10 cellular contexts compared by ENCODE assay signal in genomic region chr10:29621161-29621560, GRCh38. TPM values are rescaled to one million over a fixed set of nuclear protein-coding genes. Genes with fewer than 3 reads are reported as not detected.
DNase-seq lines count a peak whose midpoint lies in the region; ATAC-seq, FAIRE-seq and TF ChIP-seq lines count a peak whose summit lies in the region.
"Had no signal": no experiment of that assay in that cellular context is flagged by ENCODE, and none has a peak within 500 bp of the region (broad histone marks: within the 10 kb centered on the region; RNA-seq: fewer than 3 reads in every experiment).

No MANE protein-coding gene starts in this region.

- H3K9me3 Mint-ChIP-seq in stimulated activated memory B cell treated with anti-CD40 and anti-IgM and Interleukin-4, amounts not matched to agents 10 μg/mL and 1 μg/mL and 100 μg/mL, for 72 hours, result no peaks in the 10 kb centered on the region

- no peak overlapping the region for H3K27ac ChIP-seq in IMR-90 (ENCODE audit: insufficient read depth, low read length)
- no peak overlapping the region for H3K27ac ChIP-seq in suprapubic skin

- H2AK5ac ChIP-seq in IMR-90 (ENCODE audit: low read depth, low read length), result peak overlapping the region; percentile 32; the same call in 1 of the 2 replicates

- no peak for ATAC-seq in IMR-90 (ENCODE audit: low read depth)
- ATAC-seq in stimulated activated memory B cell treated with anti-CD40 and anti-IgM and Interleukin-4, amounts not matched to agents 10 μg/mL and 1 μg/mL and 100 μg/mL, for 72 hours, result no peak
- ATAC-seq in HG03354 (IDR thresholded peaks at IDR 0.05; ENCODE audit: poor library complexity, severe bottlenecking, unreplicated experiment), result no peak
- ATAC-seq in GM18505 (IDR thresholded peaks at IDR 0.05; ENCODE audit: unreplicated experiment), result no peak

- H3K27me3 ChIP-seq in IMR-90 (ENCODE audit: control insufficient read depth, insufficient read depth, low read length) (no peaks in the 10 kb centered on the region), bronchial epithelial cell (ENCODE audit: control insufficient read depth, insufficient read depth, low read length) (no peaks in the 10 kb centered on the region), suprapubic skin (no peaks in the 10 kb centered on the region)

- no peak overlapping the region for H3K27ac Mint-ChIP-seq in stimulated activated memory B cell treated with anti-CD40 and anti-IgM and Interleukin-4, amounts not matched to agents 10 μg/mL and 1 μg/mL and 100 μg/mL, for 72 hours

- CTCF ChIA-PET in IMR-90 (lab: Yijun Ruan, JAX), result no interaction called here

- intact Hi-C loops in IMR-90 (cut with micrococcal nuclease), result no loop called here

- peaks cover 32 to 69% of the 10 kb centered on the region in 2 experiments for H3K79me1 ChIP-seq in IMR-90 (ENCODE audit: low read depth in 1 of 2, low read length in 2 of 2)

- peak; percentile 57 for TF ChIP-seq EP300 in suprapubic skin (IDR thresholded peaks at IDR 0.05)

- no peak overlapping the region for H2BK120ac ChIP-seq in IMR-90 (ENCODE audit: low read depth, low read length)

- no peak overlapping the region for H4K91ac ChIP-seq in IMR-90 (ENCODE audit: insufficient read depth, low read depth, low read length)

- H2AFZ ChIP-seq in IMR-90 (replicated peaks; ENCODE audit: low read length, poor library complexity), result no peak overlapping the region

- no peak for TF ChIP-seq CTCF in IMR-90 (conservative IDR thresholded peaks at IDR 0.05; ENCODE audit: low read depth, low read length)
- no peak for TF ChIP-seq CTCF in bronchial epithelial cell (IDR thresholded peaks at IDR 0.05; ENCODE audit: insufficient read depth, low read length, severe bottlenecking)
- TF ChIP-seq CTCF in suprapubic skin (IDR thresholded peaks at IDR 0.05), result no peak
- no peak for TF ChIP-seq CTCF in GM13976 (IDR thresholded peaks at IDR 0.05; ENCODE audit: borderline replicate concordance, control extremely low read depth, extremely low read depth, insufficient read depth, missing control alignments)

- no peak for FAIRE-seq in bronchial epithelial cell (lab: Jason Lieb, UNC)
- FAIRE-seq: colon had no signal

- no peak overlapping the region for H3K56ac ChIP-seq in IMR-90 (ENCODE audit: extremely low read depth, insufficient read depth, low read length)

- DNase-seq in IMR-90 (peak; percentile 19), bronchial epithelial cell (ENCODE audit: low read depth) (peak; percentile 56), iris pigment epithelial cell (ENCODE audit: low read depth) (peak; percentile 94), suprapubic skin (ENCODE audit: low spot score in 2 of 2) (peak; percentile 80 to 81), GM13976 (ENCODE audit: low spot score) (no peak)
- DNase-seq: activated CD4-positive, alpha-beta T cell treated with anti-CD3 and anti-CD28 coated beads, Interleukin-2, amount 50 U/mL, for 48 hours had no signal

- H3K4me3 Mint-ChIP-seq in stimulated activated memory B cell treated with anti-CD40 and anti-IgM and Interleukin-4, amounts not matched to agents 10 μg/mL and 1 μg/mL and 100 μg/mL, for 72 hours, result no peak overlapping the region

- no peak for TF ChIP-seq POLR2A in IMR-90 (IDR thresholded peaks at IDR 0.05; ENCODE audit: low read depth, low read length)
- no peak for TF ChIP-seq POLR2A in suprapubic skin (IDR thresholded peaks at IDR 0.05)
- no peak for TF ChIP-seq POLR2A in GM18505 (IDR thresholded peaks at IDR 0.05; ENCODE audit: borderline replicate concordance, extremely low read depth, insufficient read depth, insufficient read length)

- H3K23ac ChIP-seq in IMR-90 (ENCODE audit: low read depth, low read length), result no peak overlapping the region

- H3K18ac ChIP-seq in IMR-90 (ENCODE audit: low read depth, low read length), result no peak overlapping the region

- no peak overlapping the region for H3K4ac ChIP-seq in IMR-90 (ENCODE audit: low read depth, low read length)

- no peak overlapping the region for H2BK5ac ChIP-seq in IMR-90 (ENCODE audit: low read depth, low read length, poor library complexity, severe bottlenecking)

- peaks cover 12% of the 10 kb centered on the region for H3K4me1 ChIP-seq in IMR-90 (ENCODE audit: control insufficient read depth, insufficient read depth, low read length)
- peaks cover 42% of the 10 kb centered on the region for H3K4me1 ChIP-seq in suprapubic skin

- no peak overlapping the region for H2BK20ac ChIP-seq in IMR-90 (ENCODE audit: low read depth, low read length)

- H3K9ac ChIP-seq in IMR-90 (ENCODE audit: low read depth, low read length), result no peak overlapping the region

- in situ Hi-C loops in IMR-90 (cut with MboI; ENCODE audit: low sequenced_read_pairs) (no loop called here), GM13976 (cut with MboI; ENCODE audit: low sequenced_read_pairs, unreplicated experiment) (no loop called here)

- H3K9me1 ChIP-seq in IMR-90 (ENCODE audit: insufficient read depth, low read length), result peaks cover 5% of the 10 kb centered on the region; the same call in 1 of the 2 replicates

- H2AK9ac ChIP-seq in IMR-90 (replicated peaks; ENCODE audit: low read depth, low read length, poor library complexity), result no peak overlapping the region

- no peak overlapping the region for H3K4me2 ChIP-seq in IMR-90 (ENCODE audit: low read depth, low read length)

- dilution Hi-C loops in IMR-90 (cut with HindIII; ENCODE audit: low sequenced_read_pairs, unreplicated experiment), result no loop called here

- H3K9me3 ChIP-seq in IMR-90 (ENCODE audit: control insufficient read depth, insufficient read depth, low read length) (no peaks in the 10 kb centered on the region), suprapubic skin (no peaks in the 10 kb centered on the region)

- H2BK15ac ChIP-seq in IMR-90 (ENCODE audit: low read depth, low read length), result no peak overlapping the region

- H3K36me3 ChIP-seq in IMR-90 (ENCODE audit: control insufficient read depth, insufficient read depth, low read length) (no peaks in the 10 kb centered on the region), bronchial epithelial cell (ENCODE audit: control insufficient read depth, insufficient read depth, low read length) (no peaks in the 10 kb centered on the region), suprapubic skin (no peaks in the 10 kb centered on the region)

- H4K20me1 ChIP-seq in IMR-90 (ENCODE audit: insufficient read depth, low read length), result peaks cover 53% of the 10 kb centered on the region

- no peak overlapping the region for H3K14ac ChIP-seq in IMR-90 (replicated peaks; ENCODE audit: low read depth, low read length)

- no peak overlapping the region for H4K8ac ChIP-seq in IMR-90 (ENCODE audit: low read depth in 2 of 2, low read length in 2 of 2)

- H3K27me3 Mint-ChIP-seq in stimulated activated memory B cell treated with anti-CD40 and anti-IgM and Interleukin-4, amounts not matched to agents 10 μg/mL and 1 μg/mL and 100 μg/mL, for 72 hours, result no peaks in the 10 kb centered on the region

- no peak overlapping the region for H4K5ac ChIP-seq in IMR-90 (ENCODE audit: low read depth, low read length)

- no peak for TF ChIP-seq RAD21 in IMR-90 (IDR thresholded peaks at IDR 0.05; ENCODE audit: low read length)

- POLR2A ChIA-PET in IMR-90 (lab: Charles Lee; ENCODE audit: unreplicated experiment), result no interaction called here

- no peaks in the 10 kb centered on the region for H3K36me3 Mint-ChIP-seq in stimulated activated memory B cell treated with anti-CD40 and anti-IgM and Interleukin-4, amounts not matched to agents 10 μg/mL and 1 μg/mL and 100 μg/mL, for 72 hours

- no TSS peak for BruUV-seq in IMR-90 (replicated peaks; lab: Mats Ljungman, UMichigan)

- no peaks in the 10 kb centered on the region for H3K4me1 Mint-ChIP-seq in stimulated activated memory B cell treated with anti-CD40 and anti-IgM and Interleukin-4, amounts not matched to agents 10 μg/mL and 1 μg/mL and 100 μg/mL, for 72 hours

- 90% methylated on average over 5 of the region's 7 CpGs; no CpG with 5 or more reads in 1 of the 2 experiments for WGBS in IMR-90 (ENCODE audit: extremely low coverage in 2 of 2, insufficient read length in 1 of 2), 2 experiments
- 28% methylated on average over 7 of the region's 7 CpGs for WGBS in suprapubic skin

- H3K4me3 ChIP-seq in IMR-90 (ENCODE audit: insufficient read depth, low read depth, low read length), result no peak overlapping the region
- no peak overlapping the region for H3K4me3 ChIP-seq in bronchial epithelial cell (ENCODE audit: low read depth, low read length)
- no peak overlapping the region for H3K4me3 ChIP-seq in suprapubic skin

TF ChIP-seq in IMR-90, 13 proteins besides CTCF, POLR2A, EP300 and RAD21 (continues in another document):
- TF ChIP-seq ELK1 (IDR thresholded peaks at IDR 0.05; ENCODE audit: borderline replicate concordance, low read depth, low read length), result no peak
- no peak for TF ChIP-seq BHLHE40 (IDR thresholded peaks at IDR 0.05; ENCODE audit: low read depth, low read length)
- TF ChIP-seq FOS (IDR thresholded peaks at IDR 0.05; ENCODE audit: low read depth, low read length), result no peak
- no peak for TF ChIP-seq SMC3 (IDR thresholded peaks at IDR 0.05; ENCODE audit: low read depth, low read length)
- no peak for TF ChIP-seq CEBPB (IDR thresholded peaks at IDR 0.05; ENCODE audit: low read depth, low read length)
- TF ChIP-seq CHD1 (IDR thresholded peaks at IDR 0.05; ENCODE audit: low read depth, low read length), result no peak
- TF ChIP-seq RFX5 (IDR thresholded peaks at IDR 0.05; ENCODE audit: low read depth, low read length), result no peak
- TF ChIP-seq NFE2L2 (IDR thresholded peaks at IDR 0.05; ENCODE audit: low read depth, low read length), result no peak
- TF ChIP-seq MAZ (IDR thresholded peaks at IDR 0.05; ENCODE audit: borderline replicate concordance, low read depth, low read length), result no peak
- TF ChIP-seq MAFK (IDR thresholded peaks at IDR 0.05; ENCODE audit: low read depth, low read length), result no peak
- TF ChIP-seq RCOR1 (IDR thresholded peaks at IDR 0.05; ENCODE audit: insufficient replicate concordance, low read length), result no peak
- TF ChIP-seq MXI1 (IDR thresholded peaks at IDR 0.05; ENCODE audit: borderline replicate concordance, low read depth, low read length), result no peak

RNA-seq across cellular contexts. Expression of gene SVIL, which starts 13.6 kb away (rescaled TPM):
- 11.5 and 13.6 TPM in 2 replicates for total RNA-seq in IMR-90 (2012; rRNA removed)
- polyA plus RNA-seq in IMR-90 (2012; rRNA removed), result 10.9 and 11.6 TPM in 2 replicates
- polyA plus RNA-seq in IMR-90 (2012; cell fraction: cytosol; rRNA removed), result 4.9 and 6.7 TPM in 2 replicates
- 19.7 and 44.0 TPM in 2 replicates for polyA plus RNA-seq in IMR-90 (2012; cell fraction: nucleus; rRNA removed; ENCODE audit: low replicate concordance)
- total RNA-seq in bronchial epithelial cell, result 12.6 and 22.5 TPM in 2 replicates
- total RNA-seq in suprapubic skin, result 100 to 1,000 TPM in 1 of 4 donors, 10 to 100 TPM in 3; 52.9 to 129 (median 72.1) TPM
